Comparison of ENCODE assay signal across 18 cellular contexts in the genomic region with DNA sequence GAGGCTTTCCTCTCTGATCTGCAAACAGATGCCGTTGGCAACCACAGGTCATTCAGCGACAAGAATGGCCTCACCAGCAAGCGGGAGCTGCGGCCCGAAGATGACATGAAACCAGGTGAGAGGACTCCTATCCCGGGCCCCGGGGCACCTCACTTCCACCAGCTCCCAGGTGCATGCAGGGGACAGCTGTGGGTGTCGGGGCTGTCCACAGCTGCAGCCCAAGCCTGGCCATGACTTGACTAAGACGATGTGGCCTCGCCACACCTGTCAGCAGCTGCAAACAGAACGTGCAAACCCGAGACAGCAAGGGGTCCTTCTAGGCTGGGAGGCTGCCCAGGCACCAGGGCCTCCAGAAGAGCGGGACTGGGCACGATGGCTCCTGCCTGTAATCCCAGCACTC. TPM values are rescaled to one million over a fixed set of nuclear protein-coding genes. Genes with fewer than 3 reads are reported as not detected.
DNase-seq lines count a peak whose midpoint lies in the region; ATAC-seq and TF ChIP-seq lines count a peak whose summit lies in the region.
"Had no signal": no experiment of that assay in that cellular context is flagged by ENCODE, and none has a peak within 500 bp of the region (broad histone marks: within the 10 kb centered on the region; RNA-seq: fewer than 3 reads in every experiment).

No MANE protein-coding gene starts in this region.

- no peaks in the 10 kb centered on the region for H3K36me3 ChIP-seq in upper lobe of right lung
- H3K36me3 ChIP-seq: BLaER1 had no signal

- peaks cover 7% of the 10 kb centered on the region for H3K4me1 ChIP-seq in upper lobe of right lung

- no peak overlapping the region for H3K27ac ChIP-seq in upper lobe of right lung
- H3K27ac ChIP-seq: BLaER1, GM23248 had no signal

- no peak overlapping the region for H3K4me3 Mint-ChIP-seq in chondrocyte (ENCODE audit: unreplicated experiment)
- H3K4me3 Mint-ChIP-seq: CD14-positive monocyte, HFFc6 had no signal

- H3K27me3 ChIP-seq in upper lobe of right lung, result peaks cover 33% of the 10 kb centered on the region

- ATAC-seq in Right ventricle myocardium inferior, result no peak
- ATAC-seq in left ventricle myocardium superior, result no peak
- ATAC-seq in upper lobe of right lung, result no peak
- no peak for ATAC-seq in HG02885 (IDR thresholded peaks at IDR 0.05; ENCODE audit: poor library complexity, unreplicated experiment)
- ATAC-seq: HCT116 had no signal

- H3K27me3 Mint-ChIP-seq in chondrocyte (ENCODE audit: low read depth), result peaks cover 66% of the 10 kb centered on the region

- DNase-seq in Right ventricle myocardium inferior (ENCODE audit: missing footprints) (peak; percentile 67), left ventricle myocardium superior (no peak), chondrocyte (ENCODE audit: low spot score) (peak; percentile 95), mesenteric fat pad (ENCODE audit: low spot score) (peak; percentile 79), upper lobe of right lung (peak; percentile 62), hepatic stellate cell (ENCODE audit: low spot score) (no peak), activated gamma-delta T cell (lab: John Stamatoyannopoulos, UW) (no peak)
- DNase-seq: 8988T; CD4-positive, alpha-beta memory T cell; DMS79 treated with DMSO at 0.1 percent for 48 hours; GF-D8; GM23248; HFFc6 had no signal

- H3K27ac Mint-ChIP-seq in chondrocyte (ENCODE audit: unreplicated experiment), result no peak overlapping the region
- H3K27ac Mint-ChIP-seq: CD14-positive monocyte, HFFc6 had no signal

- TF ChIP-seq CTCF in chondrocyte (IDR thresholded peaks at IDR 0.05) (no peak), upper lobe of right lung (IDR thresholded peaks at IDR 0.05) (no peak)

- intact Hi-C loops in Right ventricle myocardium inferior (cut with DNase I), result no loop called here
- intact Hi-C loops in left ventricle myocardium superior (cut with micrococcal nuclease), result no loop called here
- intact Hi-C loops in upper lobe of right lung (cut with DNase I), result no loop called here

- peaks cover 3% of the 10 kb centered on the region for H3K36me3 Mint-ChIP-seq in chondrocyte (ENCODE audit: low read depth)
- H3K36me3 Mint-ChIP-seq: CD14-positive monocyte; CD4-positive, alpha-beta memory T cell had no signal

- H3K9me3 ChIP-seq in upper lobe of right lung, result no peaks in the 10 kb centered on the region
- H3K9me3 ChIP-seq: BLaER1 had no signal

- H3K4me1 Mint-ChIP-seq in chondrocyte (ENCODE audit: low read depth), result peaks cover 2% of the 10 kb centered on the region
- H3K4me1 Mint-ChIP-seq: CD14-positive monocyte had no signal

- no peaks in the 10 kb centered on the region for H3K9me3 Mint-ChIP-seq in chondrocyte (ENCODE audit: low read depth)
- H3K9me3 Mint-ChIP-seq: HFFc6 had no signal

- H3K4me3 ChIP-seq in upper lobe of right lung, result no peak overlapping the region
- H3K4me3 ChIP-seq: BLaER1, GM23248 had no signal

RNA-seq across cellular contexts. Expression of a gene that starts 3.6 kb away (rescaled TPM):
- total RNA-seq in Right ventricle myocardium inferior (not detected), left ventricle myocardium superior (not detected), chondrocyte (0.74 to 1.9 TPM (median 0.90 TPM) in 3 replicates), mesenteric fat pad (1.4 TPM), upper lobe of right lung (not detected)
- total RNA-seq: CD4-positive, alpha-beta memory T cell; H4 had no signal

Comparison
In these comparisons a context has a peak if more than half of its experiments do, and no peak if none do; other contexts are left out.
1. DNase-seq: peak in Right ventricle myocardium inferior (single experiment), chondrocyte (single experiment), mesenteric fat pad (single experiment) and upper lobe of right lung (single experiment); none in left ventricle myocardium superior (single experiment), hepatic stellate cell (single experiment) and activated gamma-delta T cell (single experiment).